2 cellular contexts compared by ENCODE assay signal in the genomic region with DNA sequence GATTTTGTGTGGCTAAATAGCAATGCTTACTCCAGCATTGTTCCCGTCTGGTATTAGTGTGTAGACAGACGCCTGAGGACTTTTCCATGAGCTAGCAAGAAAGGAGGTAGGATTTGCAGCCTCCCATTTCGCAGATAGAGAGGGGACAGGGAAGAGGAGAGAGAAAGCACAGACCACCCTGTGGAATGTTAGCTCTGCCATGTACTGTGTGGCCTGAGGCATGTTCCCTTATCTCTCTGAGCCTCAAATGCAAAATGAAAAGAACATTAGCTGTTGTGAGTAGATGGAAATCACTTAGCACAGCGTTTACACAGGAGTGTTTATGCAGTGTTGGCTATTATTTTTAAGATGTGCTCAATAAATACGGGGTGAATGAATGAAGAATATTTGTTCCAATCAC.
TF ChIP-seq lines count a peak whose summit lies in the region.

No MANE protein-coding gene starts in this region.

TF ChIP-seq in GM23338, 12 proteins besides CTCF, POLR2A, EP300 and RAD21 (continues in another document):
- no peak for TF ChIP-seq REST (IDR thresholded peaks at IDR 0.05; ENCODE audit: unreplicated experiment)
- TF ChIP-seq JUNB (IDR thresholded peaks at IDR 0.05; ENCODE audit: unreplicated experiment): no peak
- TF ChIP-seq CREB1 (CRISPR knock-in tag; IDR thresholded peaks at IDR 0.05; ENCODE audit: low read depth): no peak
- TF ChIP-seq EZH2 (IDR thresholded peaks at IDR 0.05; ENCODE audit: low read depth, unreplicated experiment): no peak
- no peak for TF ChIP-seq ZNF114 (CRISPR knock-in tag; IDR thresholded peaks at IDR 0.05)
- TF ChIP-seq EZH2phosphoT487 (IDR thresholded peaks at IDR 0.05; ENCODE audit: unreplicated experiment): no peak
- no peak for TF ChIP-seq STAT1 (IDR thresholded peaks at IDR 0.05; ENCODE audit: unreplicated experiment)
- TF ChIP-seq ZNF331 (CRISPR knock-in tag; IDR thresholded peaks at IDR 0.05; ENCODE audit: low read depth): no peak
- TF ChIP-seq ETS1 (IDR thresholded peaks at IDR 0.05): no peak
- TF ChIP-seq POLR2AphosphoS5 (IDR thresholded peaks at IDR 0.05; ENCODE audit: low read depth): no peak

TF ChIP-seq in SK-N-SH, 30 proteins besides CTCF, POLR2A, EP300 and RAD21 (continued from another document):
- TF ChIP-seq TCF12 (IDR thresholded peaks at IDR 0.05): peak; percentile 22; the same call in 1 of the 2 replicates
